In genomic region chr14:61322799-61323290, GRCh38 we compare ENCODE assay signal across 8 cellular contexts. TPM values are rescaled to one million over a fixed set of nuclear protein-coding genes. Genes with fewer than 3 reads are reported as not detected.
DNase-seq lines count a peak whose midpoint lies in the region; ATAC-seq, FAIRE-seq and TF ChIP-seq lines count a peak whose summit lies in the region.

No MANE protein-coding gene starts in this region.

- H3K4me2 ChIP-seq in hepatocyte, result peak overlapping the region; percentile 97

- no peaks in the 10 kb centered on the region for H3K79me2 ChIP-seq in hepatocyte

- H3K36me3 Mint-ChIP-seq in CD4-positive, CD25-positive, alpha-beta regulatory T cell, result peaks cover 31% of the 10 kb centered on the region

- H3K4me1 Mint-ChIP-seq in CD4-positive, CD25-positive, alpha-beta regulatory T cell, result peaks cover 23 to 39% (median 28%) of the 10 kb centered on the region in 4 donors

- H3K9me3 ChIP-seq in CD4-positive, CD25-positive, alpha-beta regulatory T cell (ENCODE audit: control insufficient read depth in 2 of 2, low read length in 2 of 2), result no peaks in the 10 kb centered on the region
- H3K9me3 ChIP-seq in HUES48 (ENCODE audit: control insufficient read depth, insufficient read depth, low read length) (peaks cover 7% of the 10 kb centered on the region; the same call in 1 of the 2 replicates), hepatocyte (ENCODE audit: low read depth) (no peaks in the 10 kb centered on the region)

- H3K9me2 ChIP-seq in hepatocyte (replicated peaks; ENCODE audit: insufficient read depth), result no peaks in the 10 kb centered on the region

- no peak for TF ChIP-seq CTCF in hepatocyte (IDR thresholded peaks at IDR 0.05; ENCODE audit: poor library complexity)
- no peak for TF ChIP-seq CTCF in D721Med (IDR thresholded peaks at IDR 0.05; ENCODE audit: insufficient read depth, missing control alignments)

- H3K36me3 ChIP-seq in CD4-positive, CD25-positive, alpha-beta regulatory T cell (ENCODE audit: control insufficient read depth, insufficient read depth, low read length), result peaks cover 4% of the 10 kb centered on the region
- no peaks in the 10 kb centered on the region for H3K36me3 ChIP-seq in HUES48 (ENCODE audit: control insufficient read depth, insufficient read depth, low read length)
- H3K36me3 ChIP-seq in hepatocyte (replicated peaks; ENCODE audit: insufficient read depth, low read depth), result no peaks in the 10 kb centered on the region

- H3K9ac ChIP-seq in HUES48 (ENCODE audit: low read depth, low read length), result no peak overlapping the region

- peak overlapping the region in 3 of 4 donors; percentile 97 to 100 (median 97) for H3K4me3 Mint-ChIP-seq in CD4-positive, CD25-positive, alpha-beta regulatory T cell

- H3K27me3 Mint-ChIP-seq in CD4-positive, CD25-positive, alpha-beta regulatory T cell, result no peaks in the 10 kb centered on the region

- peaks cover 0 to 5% (median 0%) of the 10 kb centered on the region in 7 donors for H3K9me3 Mint-ChIP-seq in CD4-positive, CD25-positive, alpha-beta regulatory T cell

- 26% methylated on average over 13 of the region's 13 CpGs for WGBS in hepatocyte (ENCODE audit: low lambda C conversion rate, missing lambda C conversion rate)

- H3K27ac ChIP-seq in CD4-positive, CD25-positive, alpha-beta regulatory T cell (ENCODE audit: insufficient read depth, low read length, poor library complexity, severe bottlenecking), result peak overlapping the region; percentile 95
- H3K27ac ChIP-seq in HUES48 (ENCODE audit: low read depth, low read length) (no peak overlapping the region), hepatocyte (peak overlapping the region; percentile 35)

- H3K27ac Mint-ChIP-seq in CD4-positive, CD25-positive, alpha-beta regulatory T cell, result peak overlapping the region; percentile 93 to 98 (median 97)

- H4K20me1 ChIP-seq in hepatocyte (ENCODE audit: insufficient read depth, poor library complexity, severe bottlenecking), result no peaks in the 10 kb centered on the region

- peak in 2 of 3 donors; percentile 61 to 73 for DNase-seq in CD4-positive, CD25-positive, alpha-beta regulatory T cell
- peak; percentile 64 for DNase-seq in activated T-cell treated with anti-CD3 and anti-CD28 coated beads, Interleukin-2, amount 50 U/mL, for 1 hour
- DNase-seq in hepatocyte (ENCODE audit: low spot score), result peak; percentile 42
- peak; percentile 62 for DNase-seq in stimulated activated CD8-positive, alpha-beta memory T cell treated with anti-CD3 and anti-CD28 coated beads, Interleukin-4, amount 100 ng/mL, for 48 hours
- DNase-seq in iPS-NIHi11 (ENCODE audit: low spot score), result no peak
- no peak for DNase-seq in amygdala (lab: John Stamatoyannopoulos, UW)
- DNase-seq in D721Med (ENCODE audit: insufficient read length, low spot score), result no peak

- no peak for FAIRE-seq in D721Med (lab: Jason Lieb, UNC)

- no peaks in the 10 kb centered on the region for H3K27me3 ChIP-seq in CD4-positive, CD25-positive, alpha-beta regulatory T cell (ENCODE audit: control insufficient read depth, insufficient read depth, low read length)
- H3K27me3 ChIP-seq in HUES48 (ENCODE audit: control insufficient read depth, insufficient read depth, low read length) (peaks cover 37% of the 10 kb centered on the region), hepatocyte (peaks cover 26% of the 10 kb centered on the region)

- peak; percentile 24 to 36 for ATAC-seq in CD4-positive, CD25-positive, alpha-beta regulatory T cell (ENCODE audit: low read depth in 2 of 2)

- H3K4me3 ChIP-seq in CD4-positive, CD25-positive, alpha-beta regulatory T cell (ENCODE audit: low read depth, low read length), result peak overlapping the region; percentile 99
- peak overlapping the region; percentile 72 for H3K4me3 ChIP-seq in HUES48 (ENCODE audit: low read depth, low read length)
- H3K4me3 ChIP-seq in hepatocyte, result peak overlapping the region; percentile 83

- H3K4me1 ChIP-seq in CD4-positive, CD25-positive, alpha-beta regulatory T cell (ENCODE audit: control insufficient read depth, insufficient read depth, low read length, poor library complexity, severe bottlenecking), result peaks cover 40% of the 10 kb centered on the region
- peaks cover 9% of the 10 kb centered on the region for H3K4me1 ChIP-seq in HUES48 (ENCODE audit: control insufficient read depth, insufficient read depth, low read length)
- peaks cover 6% of the 10 kb centered on the region for H3K4me1 ChIP-seq in hepatocyte (ENCODE audit: insufficient read depth)

- peak overlapping the region; percentile 98 for H2AFZ ChIP-seq in hepatocyte

RNA-seq across cellular contexts. Expression of gene PRKCH, which starts 1.5 kb away (rescaled TPM):
- total RNA-seq in CD4-positive, CD25-positive, alpha-beta regulatory T cell, result 457 TPM
- 100 to 1,000 TPM; 194 to 221 (median 199) TPM for polyA plus RNA-seq in CD4-positive, CD25-positive, alpha-beta regulatory T cell
- total RNA-seq in hepatocyte, result 11.2 and 16.3 TPM in 2 replicates
- polyA plus RNA-seq in hepatocyte, result 7.1 and 8.7 TPM in 2 replicates

RNA-seq across cellular contexts. Expression of gene TMEM30B, which starts 41.7 kb away (rescaled TPM):
- 2.1 TPM for total RNA-seq in CD4-positive, CD25-positive, alpha-beta regulatory T cell
- 1 to 10 TPM; 2.1 to 4.8 (median 3.5) TPM for polyA plus RNA-seq in CD4-positive, CD25-positive, alpha-beta regulatory T cell
- total RNA-seq in hepatocyte, result 15.8 and 18.2 TPM in 2 replicates
- polyA plus RNA-seq in hepatocyte, result 12.4 and 19.3 TPM in 2 replicates

Comparison
In these comparisons a context has a peak if more than half of its experiments do, and no peak if none do; other contexts are left out.
1. DNase-seq: peak in CD4-positive, CD25-positive, alpha-beta regulatory T cell (2 of 3), activated T-cell treated with anti-CD3 and anti-CD28 coated beads, Interleukin-2, amount 50 U/mL, for 1 hour (single experiment), hepatocyte (single experiment) and stimulated activated CD8-positive, alpha-beta memory T cell treated with anti-CD3 and anti-CD28 coated beads, Interleukin-4, amount 100 ng/mL, for 48 hours (single experiment); none in iPS-NIHi11 (single experiment), amygdala (0 of 56) and D721Med (single experiment).
2. RNA of gene PRKCH, which starts 1.5 kb away (total RNA-seq): 457 TPM in CD4-positive, CD25-positive, alpha-beta regulatory T cell (single experiment); 11.2 to 16.3 TPM in hepatocyte; every median in the first group is over 10 times any median in the second.
3. Peak in every context shown above with its lines, with median percentiles within 50 percentile points of each other: H3K4me3 ChIP-seq.